Comparison of ENCODE assay signal across 17 cellular contexts in genomic region chr3:171944109-171945016, GRCh38.
DNase-seq lines count a peak whose midpoint lies in the region; ATAC-seq, FAIRE-seq and TF ChIP-seq lines count a peak whose summit lies in the region.
"Had no signal": no experiment of that assay in that cellular context is flagged by ENCODE, and none has a peak within 500 bp of the region (broad histone marks: within the 10 kb centered on the region; RNA-seq: fewer than 3 reads in every experiment).

No MANE protein-coding gene starts in this region.

- H3K27ac ChIP-seq in Panc1 (ENCODE audit: low read length), result peak overlapping the region; percentile 39; the same call in 1 of the 2 replicates
- no peak overlapping the region for H3K27ac ChIP-seq in kidney (ENCODE audit: low read depth in 2 of 2, low read length in 2 of 2)
- H3K27ac ChIP-seq: epithelial cell of prostate, RWPE1 had no signal

- in situ Hi-C loops in Panc1 (cut with HindIII; ENCODE audit: low pct_unique_long_range_greater_than_20kb, low sequenced_read_pairs), result no loop called here

- TF ChIP-seq CTCF in Panc1 (IDR thresholded peaks at IDR 0.05) (no peak), kidney (IDR thresholded peaks at IDR 0.05; ENCODE audit: borderline replicate concordance, extremely low read depth, insufficient read depth) (no peak)

- H3K9me3 ChIP-seq in Panc1 (ENCODE audit: control insufficient read depth, insufficient read depth, low read depth, low read length), result no peaks in the 10 kb centered on the region
- no peaks in the 10 kb centered on the region for H3K9me3 ChIP-seq in kidney (ENCODE audit: control insufficient read depth in 1 of 2, low read length in 2 of 2)

- no peak overlapping the region for H3K4me3 ChIP-seq in Panc1 (ENCODE audit: low read depth in 2 of 2, low read length in 2 of 2)
- no peak overlapping the region for H3K4me3 ChIP-seq in kidney (ENCODE audit: low read length in 2 of 2)
- H3K4me3 ChIP-seq: skin epidermis had no signal

- H3K9ac ChIP-seq in kidney (ENCODE audit: low read length in 2 of 2), result no peak overlapping the region

- CTCF ChIA-PET in Panc1 (lab: Charles Lee), result no interaction called here

- H3K27me3 ChIP-seq in Panc1 (ENCODE audit: control insufficient read depth, insufficient read depth, low read length), result no peaks in the 10 kb centered on the region

- no TSS peak for BruUV-seq in Panc1 (replicated peaks; lab: Mats Ljungman, UMichigan)

- intact Hi-C loops in Panc1 (cut with micrococcal nuclease; ENCODE audit: unreplicated experiment) (no loop called here), kidney (cut with DNase I) (no loop called here), sciatic nerve (cut with DNase I) (no loop called here), posterior vena cava (cut with DNase I) (no loop called here), head of caudate nucleus (cut with DNase I) (no loop called here)

- POLR2A ChIA-PET in Panc1 (lab: Charles Lee), result no interaction called here

- no peaks in the 10 kb centered on the region for H3K36me3 ChIP-seq in Panc1 (ENCODE audit: control insufficient read depth, insufficient read depth, low read length)
- H3K36me3 ChIP-seq in kidney (ENCODE audit: control insufficient read depth in 1 of 2, insufficient read depth in 2 of 2, low read length in 2 of 2), result no peaks in the 10 kb centered on the region

- H3K4me1 ChIP-seq in Panc1 (ENCODE audit: control insufficient read depth, insufficient read depth, low read length) (peaks cover 15% of the 10 kb centered on the region), kidney (ENCODE audit: control insufficient read depth in 1 of 2, insufficient read depth in 1 of 2, low read depth in 1 of 2, low read length in 2 of 2) (peaks cover 0 to 4% of the 10 kb centered on the region in 2 donors)

- ATAC-seq in Panc1, result peak; percentile 71
- peak; percentile 75 for ATAC-seq in sciatic nerve
- no peak for ATAC-seq in GM21515 (IDR thresholded peaks at IDR 0.05; ENCODE audit: unreplicated experiment)
- ATAC-seq: CD8-positive, alpha-beta T cell had no signal

- DNase-seq in GM03348 (ENCODE audit: low spot score) (peak; percentile 29), Panc1 (ENCODE audit: low read depth, low spot score) (no peak), kidney (no peak), sciatic nerve (ENCODE audit: low spot score) (no peak), posterior vena cava (ENCODE audit: low spot score) (no peak), head of caudate nucleus (no peak)
- no peak for DNase-seq in activated effector memory CD4-positive, alpha-beta T cell treated with anti-CD3 and anti-CD28 coated beads, Interleukin-2, amount 50 U/mL, for 16 hours
- DNase-seq: activated CD4-positive, alpha-beta T cell treated with anti-CD3 and anti-CD28 coated beads, Interleukin-2, amount 50 U/mL, for 48 hours; CD8-positive, alpha-beta T cell; GF-D8; naive B cell; NCI-H524 had no signal

- FAIRE-seq in kidney (lab: Jason Lieb, UNC), result peak; percentile 35
- FAIRE-seq: bronchial epithelial cell had no signal
